In genomic region chr19:7971553-7972520, GRCh38 we compare ENCODE assay signal across 2 cellular contexts.
TF ChIP-seq lines count a peak whose summit lies in the region.

No MANE protein-coding gene starts in this region.

TF ChIP-seq in HCT116, 20 proteins besides CTCF, POLR2A, EP300 and RAD21:
- TF ChIP-seq SP1 (IDR thresholded peaks at IDR 0.05; ENCODE audit: low read depth): no peak
- TF ChIP-seq ATF3 (IDR thresholded peaks at IDR 0.05): no peak
- no peak for TF ChIP-seq SIN3A (IDR thresholded peaks at IDR 0.05; ENCODE audit: low read depth)
- no peak for TF ChIP-seq EGR1 (IDR thresholded peaks at IDR 0.05; ENCODE audit: low read depth)
- no peak for TF ChIP-seq CBX3 (IDR thresholded peaks at IDR 0.05; ENCODE audit: low read depth)

TF ChIP-seq in GM12878, 131 proteins besides CTCF, POLR2A, EP300 and RAD21:
- TF ChIP-seq E2F8 (IDR thresholded peaks at IDR 0.05; ENCODE audit: low read depth, partially characterized antibody): no peak
